Comparison of ENCODE assay signal across 8 cellular contexts in the genomic region with DNA sequence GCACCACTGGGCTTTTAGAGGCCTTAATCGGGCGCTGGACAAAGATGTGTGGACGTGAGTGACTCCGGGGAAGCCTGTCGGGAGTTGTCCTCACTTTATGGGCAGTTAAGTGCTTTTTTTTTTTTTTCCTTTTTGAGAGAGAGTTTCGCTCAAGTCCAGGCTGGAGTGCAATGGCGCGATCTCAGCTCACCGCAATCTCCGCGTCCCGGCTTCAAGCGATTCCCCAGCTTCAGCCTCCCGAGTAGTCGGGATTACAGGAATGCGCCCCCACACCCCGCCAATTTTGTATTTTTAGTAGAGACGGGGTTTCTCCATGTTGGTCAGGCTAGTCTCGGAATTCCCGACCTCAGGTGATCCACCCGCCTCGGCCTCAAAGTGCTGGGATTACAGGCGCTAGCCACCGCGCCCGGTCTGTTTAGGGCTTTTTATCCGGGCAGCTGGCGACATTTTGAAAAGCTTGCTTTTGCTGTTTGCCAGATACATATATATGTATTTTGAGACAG. TPM values are rescaled to one million over a fixed set of nuclear protein-coding genes. Genes with fewer than 3 reads are reported as not detected.
DNase-seq lines count a peak whose midpoint lies in the region; ATAC-seq, FAIRE-seq and TF ChIP-seq lines count a peak whose summit lies in the region.

No MANE protein-coding gene starts in this region.

- H3K27ac ChIP-seq in A549: peak overlapping the region; percentile 89 to 91
- H3K27ac ChIP-seq in HL-60 (replicated peaks): peak overlapping the region; percentile 54

- 0 out of 5 replicates have a peak, but pooled peaks of 1 of the 2 experiments have one; percentile 21 for TF ChIP-seq EP300 in A549 (IDR thresholded peaks at IDR 0.05)

- peak overlapping the region; percentile 94 for H3K27ac Mint-ChIP-seq in chondrocyte (ENCODE audit: unreplicated experiment)

- H3K27me3 ChIP-seq in HL-60 (ENCODE audit: insufficient read depth, poor library complexity, severe bottlenecking) (no peaks in the 10 kb centered on the region), mononuclear cell (ENCODE audit: insufficient read depth, low read length) (no peaks in the 10 kb centered on the region)

- no peak for DNase-seq in A549 (ENCODE audit: low read depth in 1 of 2, low spot score in 1 of 2)
- no peak for DNase-seq in HL-60 (ENCODE audit: low read depth in 1 of 2, low spot score in 1 of 2)
- no peak for DNase-seq in chondrocyte (ENCODE audit: low spot score)

- POLR2A ChIA-PET in A549 (lab: Yijun Ruan, JAX): no interaction called here

- H3K36me3 Mint-ChIP-seq in chondrocyte (ENCODE audit: low read depth): peaks cover 2% of the 10 kb centered on the region

- CTCF ChIA-PET in A549 (lab: Yijun Ruan, JAX): interaction anchor here (9.1 kb wide), 1 partner anchor 16 kb away, joined by 87 read pairs; no protein-coding TSS in a partner anchor

- no peak for TF ChIP-seq CTCF in A549 (IDR thresholded peaks at IDR 0.05)
- no peak for TF ChIP-seq CTCF in HL-60 (IDR thresholded peaks at IDR 0.05; ENCODE audit: insufficient read depth, low read length)
- no peak for TF ChIP-seq CTCF in chondrocyte (IDR thresholded peaks at IDR 0.05)

- ATAC-seq in A549 (peak in 1 of 2 experiments; percentile 0; a peak in 1 of 6 replicates), HG02870 (IDR thresholded peaks at IDR 0.05; ENCODE audit: unreplicated experiment) (no peak), HG03442 (IDR thresholded peaks at IDR 0.05; ENCODE audit: unreplicated experiment) (no peak), HG02610 (IDR thresholded peaks at IDR 0.05; ENCODE audit: unreplicated experiment) (no peak), GM21367 (IDR thresholded peaks at IDR 0.05; ENCODE audit: unreplicated experiment) (no peak)

- no peaks in the 10 kb centered on the region for H3K27me3 Mint-ChIP-seq in chondrocyte (ENCODE audit: low read depth)

- H3K9me3 ChIP-seq in A549 (no peaks in the 10 kb centered on the region), mononuclear cell (ENCODE audit: low read depth, low read length) (no peaks in the 10 kb centered on the region)

- peak overlapping the region; percentile 94 for H3K4me2 ChIP-seq in A549

- no peaks in the 10 kb centered on the region for H3K9me3 Mint-ChIP-seq in chondrocyte (ENCODE audit: low read depth)

- peak overlapping the region; percentile 90 for H3K4me3 Mint-ChIP-seq in chondrocyte (ENCODE audit: unreplicated experiment)

- H3K4me1 ChIP-seq in A549 (peaks cover 17% of the 10 kb centered on the region; the same call in 2 of the 3 replicates), mononuclear cell (ENCODE audit: insufficient read depth, low read length) (peaks cover 37% of the 10 kb centered on the region)

- H3K4me3 ChIP-seq in A549 (peak overlapping the region; percentile 81), HL-60 (replicated peaks; ENCODE audit: insufficient read depth, low read length) (peak overlapping the region; percentile 90), mononuclear cell (ENCODE audit: low read length) (peak overlapping the region; percentile 33)

- H3K4me1 Mint-ChIP-seq in chondrocyte (ENCODE audit: low read depth): peaks cover 25% of the 10 kb centered on the region

- WGBS in A549 (ENCODE audit: missing lambda C conversion rate): 71% methylated on average over 28 of the region's 28 CpGs

- no peak for FAIRE-seq in A549 (lab: Jason Lieb, UNC)

- no peak for TF ChIP-seq POLR2A in A549 (IDR thresholded peaks at IDR 0.05; ENCODE audit: low read length)

- TF ChIP-seq RAD21 in A549 (conservative IDR thresholded peaks at IDR 0.05 in 1 of 2, IDR thresholded peaks at IDR 0.05 in 1 of 2): no peak

TF ChIP-seq in A549, 52 proteins besides CTCF, POLR2A, EP300 and RAD21:
- no peak for TF ChIP-seq SREBF2 (IDR thresholded peaks at IDR 0.05)
TF ChIP-seq in A549: peak in this region for 0.

RNA-seq across cellular contexts. Expression of gene MSH6, which starts 1.5 kb away (rescaled TPM):
- polyA plus RNA-seq in A549 (2011; rRNA removed) (85.5 and 108 TPM in 2 replicates), A549 (2017; fragmentation: RNase III; extraction: RNeasy Plus Mini Kit Qiagen cat#74134 plus additional on column Dnase treatment) (80.5 to 89.8 TPM (median 82.7 TPM) in 3 replicates)
- polyA plus RNA-seq in A549 (2012; cell fraction: cytosol; rRNA removed): 18.8 and 21.6 TPM in 2 replicates
- 51.0 and 60.9 TPM in 2 replicates for polyA plus RNA-seq in A549 (2012; cell fraction: nucleus; rRNA removed)
- 42.1 and 49.4 TPM in 2 replicates for polyA minus RNA-seq in A549 (2011; rRNA and poly(A)+ RNA removed)
- total RNA-seq in chondrocyte (53.4 to 80.6 TPM (median 59.7 TPM) in 3 replicates), mononuclear cell (30.9 TPM)

Comparison
In these comparisons a context has a peak if more than half of its experiments do, and no peak if none do; other contexts are left out.
1. H3K4me3 ChIP-seq: peak in every context shown above with its lines; median percentile 90 in HL-60; 81 in A549; 33 in mononuclear cell.